Comparison of ENCODE assay signal across 18 cellular contexts in genomic region chr14:60133487-60133886, GRCh38.
"Had no signal": no experiment of that assay in that cellular context is flagged by ENCODE, and none has a peak within 500 bp of the region (broad histone marks: within the 10 kb centered on the region; RNA-seq: fewer than 3 reads in every experiment).

No MANE protein-coding gene starts in this region.

- H3K36me3 ChIP-seq: neutrophil, suprapubic skin had no signal

- H3K4me3 ChIP-seq: lung, right atrium auricular region, SJSA1, suprapubic skin had no signal

- H3K27ac ChIP-seq: neutrophil, right atrium auricular region, SJSA1, suprapubic skin had no signal

- H3K27me3 ChIP-seq: neutrophil, right atrium auricular region, SJSA1, suprapubic skin had no signal

- DNase-seq: activated CD4-positive, alpha-beta T cell treated with anti-CD3 and anti-CD28 coated beads, Interleukin-2, amount 50 U/mL, for 1 hour; activated CD8-positive, alpha-beta memory T cell treated with anti-CD3 and anti-CD28 coated beads for 24 hours; activated naive CD4-positive, alpha-beta T cell treated with anti-CD3 and anti-CD28 coated beads for 36 hours; central memory CD4-positive, alpha-beta T cell; cortex of kidney; effector CD4-positive, alpha-beta T cell; naive B cell; posterior cingulate gyrus; small intestine; stimulated activated CD4-positive, alpha-beta T cell treated with anti-CD3 and anti-CD28 coated beads, Interleukin-4, amount 100 ng/mL, for 4 hours; stimulated activated CD8-positive, alpha-beta memory T cell treated with anti-CD3 and anti-CD28 coated beads, Interleukin-4, amount 100 ng/mL, for 48 hours; stimulated activated naive CD8-positive, alpha-beta T cell treated with anti-CD3 and anti-CD28 coated beads, Interleukin-15, Interleukin-2, amounts not matched to agents 100 U/mL and 50 U/mL, for 24 hours had no signal

- H3K27ac Mint-ChIP-seq: activated naive CD4-positive, alpha-beta T cell treated with anti-CD3 and anti-CD28 coated beads for 36 hours; type B pancreatic cell had no signal

- ATAC-seq: stimulated activated naive CD8-positive, alpha-beta T cell treated with anti-CD3 and anti-CD28 coated beads, Interleukin-15, Interleukin-2, amounts not matched to agents 100 U/mL and 50 U/mL, for 24 hours had no signal

- H3K9me3 Mint-ChIP-seq: type B pancreatic cell had no signal

- H3K9me3 ChIP-seq: neutrophil, right atrium auricular region, SJSA1, suprapubic skin had no signal

- H3K4me3 Mint-ChIP-seq: activated naive CD4-positive, alpha-beta T cell treated with anti-CD3 and anti-CD28 coated beads for 36 hours; naive B cell; type B pancreatic cell had no signal

- H3K4me1 ChIP-seq: right atrium auricular region, SJSA1, suprapubic skin had no signal

- H3K4me1 Mint-ChIP-seq: naive B cell had no signal

- H3K27me3 Mint-ChIP-seq: naive B cell, type B pancreatic cell had no signal
